ENCODE assay signal across 17 cellular contexts in the genomic region with DNA sequence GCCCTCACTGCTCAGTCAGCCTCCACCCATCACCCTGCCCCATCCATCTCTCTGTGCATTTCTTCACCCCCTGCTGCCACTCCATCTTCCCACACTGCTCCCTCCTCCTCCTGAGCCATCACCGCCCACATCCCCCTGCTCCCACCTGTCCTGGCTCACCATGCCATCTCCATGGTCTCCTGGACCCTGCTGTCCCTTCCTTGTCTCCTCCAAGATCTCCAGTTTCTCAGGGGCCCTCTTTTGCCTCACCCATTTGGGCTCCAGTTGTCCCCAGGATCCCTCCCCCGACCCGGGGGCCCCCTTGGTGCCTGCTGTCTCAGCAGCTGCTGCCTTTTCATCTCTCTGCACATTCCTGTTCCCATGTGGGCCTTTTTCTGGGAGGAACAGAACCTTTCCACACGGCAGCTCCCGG. TPM values are rescaled to one million over a fixed set of nuclear protein-coding genes. Genes with fewer than 3 reads are reported as not detected.
A peak's percentile ranks its signal among the peaks of the same experiment; 100 is the strongest.
DNase-seq lines count a peak whose midpoint lies in the region; ATAC-seq and TF ChIP-seq lines count a peak whose summit lies in the region.
"Had no signal": no experiment of that assay in that cellular context is flagged by ENCODE, and none has a peak within 500 bp of the region (broad histone marks: within the 10 kb centered on the region; RNA-seq: fewer than 3 reads in every experiment).

No MANE protein-coding gene starts in this region.

- POLR2A ChIA-PET in WTC11 (lab: Charles Lee) = no interaction called here

- ATAC-seq in WTC11 = no peak
- ATAC-seq in GM18498 (IDR thresholded peaks at IDR 0.05; ENCODE audit: unreplicated experiment) = no peak

- H3K27me3 Mint-ChIP-seq in WTC11 (ENCODE audit: low read depth) = peaks cover 26% of the 10 kb centered on the region
- H3K27me3 Mint-ChIP-seq in glutamatergic neuron (ENCODE audit: unreplicated experiment) = peaks cover 24% of the 10 kb centered on the region

- peak overlapping the region; percentile 99 for H3K27ac ChIP-seq in rectal smooth muscle tissue (ENCODE audit: low read depth, low read length)
- H3K27ac ChIP-seq: cardiac muscle cell, right lobe of liver had no signal

- H3K27ac Mint-ChIP-seq in WTC11 = no peak overlapping the region
- peak overlapping the region; percentile 88 for H3K27ac Mint-ChIP-seq in glutamatergic neuron (ENCODE audit: unreplicated experiment)
- H3K27ac Mint-ChIP-seq: activated naive CD4-positive, alpha-beta T cell treated with anti-CD3 and anti-CD28 coated beads, Interleukin-2, amount 50 U/mL, for 24 hours; naive B cell had no signal

- TF ChIP-seq CTCF in WTC11 (IDR thresholded peaks at IDR 0.05) (no peak), glutamatergic neuron (IDR thresholded peaks at IDR 0.05; ENCODE audit: partially characterized antibody, unreplicated experiment) (no peak)

- H3K4me3 ChIP-seq in rectal smooth muscle tissue (ENCODE audit: low read length) = peak overlapping the region; percentile 40
- H3K4me3 ChIP-seq: cardiac muscle cell, right lobe of liver had no signal

- CTCF ChIA-PET in WTC11 (lab: Charles Lee) = interaction anchor here (0.6 to 11.1 kb wide), 3 partner anchors 10 to 747 kb away, joined by 7 to 121 read pairs (median 16); a partner anchor contains a TSS

- H3K4me1 ChIP-seq in rectal smooth muscle tissue (ENCODE audit: control insufficient read depth, insufficient read depth, low read length) = peaks cover 59% of the 10 kb centered on the region

- H3K9ac ChIP-seq in rectal smooth muscle tissue (ENCODE audit: low read length) = peak overlapping the region; percentile 68

- no peaks in the 10 kb centered on the region for H3K9me3 Mint-ChIP-seq in WTC11
- H3K9me3 Mint-ChIP-seq in glutamatergic neuron (ENCODE audit: unreplicated experiment) = peaks cover 13% of the 10 kb centered on the region
- H3K9me3 Mint-ChIP-seq: activated naive CD4-positive, alpha-beta T cell treated with anti-CD3 and anti-CD28 coated beads, Interleukin-2, amount 50 U/mL, for 24 hours had no signal

- H3K4me3 Mint-ChIP-seq in WTC11 (no peak overlapping the region), glutamatergic neuron (ENCODE audit: unreplicated experiment) (peak overlapping the region; percentile 72)
- H3K4me3 Mint-ChIP-seq: activated naive CD4-positive, alpha-beta T cell treated with anti-CD3 and anti-CD28 coated beads, Interleukin-2, amount 50 U/mL, for 24 hours had no signal

- no peaks in the 10 kb centered on the region for H3K36me3 ChIP-seq in rectal smooth muscle tissue (ENCODE audit: control insufficient read depth, insufficient read depth, low read length)
- H3K36me3 ChIP-seq: right lobe of liver had no signal

- H3K27me3 ChIP-seq in rectal smooth muscle tissue (ENCODE audit: control insufficient read depth, insufficient read depth, low read length) = peaks cover 11% of the 10 kb centered on the region
- H3K27me3 ChIP-seq: cardiac muscle cell had no signal

- DNase-seq in DMS 273 treated with DMSO at 0.1 percent for 48 hours (lab: John Stamatoyannopoulos, UW) (peak; percentile 51), WTC11 (ENCODE audit: low spot score) (peak; percentile 10), glutamatergic neuron (no peak), NCI-H2081 treated with DMSO at 0.1 percent for 48 hours (lab: John Stamatoyannopoulos, UW) (no peak)
- no peak for DNase-seq in effector CD4-positive, alpha-beta T cell
- no peak for DNase-seq in stimulated activated CD4-positive, alpha-beta T cell treated with anti-CD3 and anti-CD28 coated beads, Interleukin-2, amount 100 ng/mL, for 48 hours
- DNase-seq: activated CD4-positive, alpha-beta T cell treated with anti-CD3 and anti-CD28 coated beads for 1 hour; DMS53; hippocampal formation; kidney glomerular epithelial cell; naive B cell; right lobe of liver had no signal

- no peaks in the 10 kb centered on the region for H3K36me3 Mint-ChIP-seq in WTC11
- no peaks in the 10 kb centered on the region for H3K36me3 Mint-ChIP-seq in glutamatergic neuron (ENCODE audit: unreplicated experiment)

- H3K4me1 Mint-ChIP-seq in WTC11 (peaks cover 27% of the 10 kb centered on the region), glutamatergic neuron (ENCODE audit: low read depth, unreplicated experiment) (peaks cover 18% of the 10 kb centered on the region)

TF ChIP-seq in WTC11, 78 proteins besides CTCF, POLR2A, EP300 and RAD21:
- TF ChIP-seq MXD4 (CRISPR knock-in tag; IDR thresholded peaks at IDR 0.05; ENCODE audit: borderline replicate concordance) = no peak
TF ChIP-seq in WTC11: peak in this region for 0.

RNA-seq across cellular contexts. Expression of a gene that starts 10.6 kb away (rescaled TPM):
- 55.3 to 62.7 TPM (median 57.8 TPM) in 3 replicates for total RNA-seq in WTC11 (2021)
- 92.9 TPM for total RNA-seq in glutamatergic neuron (ENCODE audit: unreplicated experiment)

RNA-seq across cellular contexts. Expression of a gene that starts 27.0 kb away (rescaled TPM):
- total RNA-seq in WTC11 (2021) (1.6 to 3.5 TPM (median 2.8 TPM) in 3 replicates), glutamatergic neuron (ENCODE audit: unreplicated experiment) (1.3 TPM)
- total RNA-seq: HT1080 had no signal

RNA-seq across cellular contexts. Expression of a gene that starts 53.5 kb away (rescaled TPM):
- 44.2 to 51.9 TPM (median 49.5 TPM) in 3 replicates for total RNA-seq in WTC11 (2021)
- 23.2 TPM for total RNA-seq in glutamatergic neuron (ENCODE audit: unreplicated experiment)

RNA-seq across cellular contexts. Expression of a gene that starts 57.5 kb away (rescaled TPM):
- total RNA-seq in WTC11 (2021) (65.8 to 70.2 TPM (median 67.6 TPM) in 3 replicates), glutamatergic neuron (ENCODE audit: unreplicated experiment) (19.8 TPM)

Comparison
In these comparisons a context has a peak if more than half of its experiments do, and no peak if none do; other contexts are left out.
1. DNase-seq: peak in DMS 273 treated with DMSO at 0.1 percent for 48 hours (single experiment) and WTC11 (single experiment); none in glutamatergic neuron (single experiment), effector CD4-positive, alpha-beta T cell (single experiment), stimulated activated CD4-positive, alpha-beta T cell treated with anti-CD3 and anti-CD28 coated beads, Interleukin-2, amount 100 ng/mL, for 48 hours (0 of 2) and NCI-H2081 treated with DMSO at 0.1 percent for 48 hours (single experiment).